In genomic region chr22:33272180-33272579, GRCh38 we compare ENCODE assay signal across 12 cellular contexts.
DNase-seq lines count a peak whose midpoint lies in the region; ATAC-seq, FAIRE-seq and TF ChIP-seq lines count a peak whose summit lies in the region.
"Had no signal": no experiment of that assay in that cellular context is flagged by ENCODE, and none has a peak within 500 bp of the region (broad histone marks: within the 10 kb centered on the region; RNA-seq: fewer than 3 reads in every experiment).

No MANE protein-coding gene starts in this region.

- POLR2A ChIA-PET in GM12878 (lab: Charles Lee): interaction anchor here (1.2 to 4.0 kb wide), 4 partner anchors 24 to 68 kb away, joined by 3 to 11 read pairs (median 6); no protein-coding TSS in a partner anchor

- no peak for DNase-seq in GM12891 (ENCODE audit: insufficient read length, low spot score)
- no peak for DNase-seq in GM12878 (ENCODE audit: low read depth, low spot score)
- DNase-seq in NCI-H2227 treated with DMSO at 0.1 percent for 48 hours (lab: John Stamatoyannopoulos, UW): no peak
- no peak for DNase-seq in upper lobe of left lung
- DNase-seq: AML-193; GF-D8; left lung; stimulated activated CD4-positive, alpha-beta T cell treated with anti-CD3 and anti-CD28 coated beads, Interleukin-2, amount 100 ng/mL, for 24 hours had no signal

- H3K4me3 ChIP-seq in GM12878: peak overlapping the region; percentile 3; the same call in 1 of the 2 replicates
- no peak overlapping the region for H3K4me3 ChIP-seq in upper lobe of left lung
- H3K4me3 ChIP-seq: left lung had no signal

- peak overlapping the region; percentile 51; the same call in 1 of the 2 replicates for H3K9ac ChIP-seq in GM12878 (ENCODE audit: control insufficient read depth, insufficient read depth, low read length)

- CTCF ChIA-PET in GM12878 (lab: Yijun Ruan, JAX): interaction anchor here (0.6 to 10.6 kb wide), 16 partner anchors 18 to 839 kb away, joined by 3 to 157 read pairs (median 16); no protein-coding TSS in a partner anchor

- H3K27me3 ChIP-seq in GM12878 (replicated peaks in 1 of 2; ENCODE audit: control insufficient read depth in 2 of 2, insufficient read depth in 2 of 2, low read length in 1 of 2): no peaks in the 10 kb centered on the region
- no peaks in the 10 kb centered on the region for H3K27me3 ChIP-seq in upper lobe of left lung
- H3K27me3 ChIP-seq: left lung had no signal

- no peaks in the 10 kb centered on the region for H3K79me2 ChIP-seq in GM12878 (ENCODE audit: control insufficient read depth, insufficient read depth, low read length)

- no peak for TF ChIP-seq RAD21 in GM12878 (IDR thresholded peaks at IDR 0.05; ENCODE audit: insufficient read depth, low read depth, low read length)

- 36% methylated on average over 2 of the region's 2 CpGs for WGBS in GM12878 (ENCODE audit: insufficient coverage, insufficient replicate concordance, low lambda C conversion rate, missing lambda C conversion rate)
- WGBS in upper lobe of left lung, 2 donors: 73 to 78% methylated on average over 2 of the region's 2 CpGs

- SMC1A ChIA-PET in GM12878 (lab: Charles Lee; ENCODE audit: uncharacterized antibody, unreplicated experiment): interaction anchor here (0.7 to 10.9 kb wide), 19 partner anchors 17 to 297 kb away, joined by 3 to 156 read pairs (median 6); no protein-coding TSS in a partner anchor

- in situ Hi-C loops in GM12878 (cut with MboI): no loop called here

- FAIRE-seq in GM12891 (lab: Jason Lieb, UNC): peak; percentile 52
- FAIRE-seq in GM12878 (lab: Jason Lieb, UNC): no peak

- H3K4me1 ChIP-seq in GM12878 (ENCODE audit: control insufficient read depth, insufficient read depth, low read length) (peaks cover 56% of the 10 kb centered on the region), upper lobe of left lung (no peaks in the 10 kb centered on the region)
- H3K4me1 ChIP-seq: left lung had no signal

- intact Hi-C loops in GM12878 (cut with micrococcal nuclease; ENCODE audit: unreplicated experiment): loop anchor here (1.0 kb wide), 2 partner anchors 25 to 27 kb away; no protein-coding TSS in a partner anchor

- H3K27ac ChIP-seq in GM12878 (ENCODE audit: control insufficient read depth, insufficient read depth): peak overlapping the region; percentile 88
- H3K27ac ChIP-seq in upper lobe of left lung: no peak overlapping the region
- H3K27ac ChIP-seq: left lung had no signal

- TF ChIP-seq POLR2A in GM12891 (IDR thresholded peaks at IDR 0.05; ENCODE audit: low read depth, low read length): no peak
- TF ChIP-seq POLR2A in GM12878 (IDR thresholded peaks at IDR 0.05; ENCODE audit: low read depth, low read length): no peak
- no peak for TF ChIP-seq POLR2A in upper lobe of left lung (IDR thresholded peaks at IDR 0.05)

- H4K20me1 ChIP-seq in GM12878 (ENCODE audit: control insufficient read depth, insufficient read depth): no peaks in the 10 kb centered on the region

- H3K36me3 ChIP-seq in GM12878 (ENCODE audit: control insufficient read depth in 2 of 2, insufficient read depth in 2 of 2, low read length in 1 of 2): no peaks in the 10 kb centered on the region
- H3K36me3 ChIP-seq in upper lobe of left lung: peaks cover 0 to 5% (median 2%) of the 10 kb centered on the region in 4 donors

- peak overlapping the region; percentile 80 for H3K4me2 ChIP-seq in GM12878 (ENCODE audit: control insufficient read depth, insufficient read depth)

- ATAC-seq in GM21526 (IDR thresholded peaks at IDR 0.05; ENCODE audit: low FRiP score, unreplicated experiment) (peak; percentile 8), HG03159 (IDR thresholded peaks at IDR 0.05; ENCODE audit: unreplicated experiment) (peak; percentile 39), GM12878 (peak; percentile 71), SK-N-SH treated with all-trans-retinoic acid at 6 μM for 48 hours (no peak), upper lobe of left lung (ENCODE audit: low FRiP score in 2 of 2) (no peak), HG03457 (IDR thresholded peaks at IDR 0.05; ENCODE audit: unreplicated experiment) (no peak)

- H2AFZ ChIP-seq in GM12878 (ENCODE audit: control insufficient read depth, low read depth, low read length): no peak overlapping the region

- RAD21 ChIA-PET in GM12878 (lab: Charles Lee; ENCODE audit: unreplicated experiment): interaction anchor here (0.8 to 9.6 kb wide), 17 partner anchors 18 to 649 kb away, joined by 3 to 167 read pairs (median 6); partner anchors contain the start of gene LARGE1

- H3K9me3 ChIP-seq in GM12878 (replicated peaks; ENCODE audit: control insufficient read depth, insufficient read depth, low read length): no peaks in the 10 kb centered on the region
- no peaks in the 10 kb centered on the region for H3K9me3 ChIP-seq in upper lobe of left lung
- H3K9me3 ChIP-seq: left lung had no signal

- TF ChIP-seq CTCF in GM12878 (IDR thresholded peaks at IDR 0.05 in 2 of 3, conservative IDR thresholded peaks at IDR 0.05 in 1 of 3; ENCODE audit: control insufficient read depth in 2 of 3, extremely low read depth in 1 of 3, insufficient read depth in 1 of 3, low read depth in 3 of 3, low read length in 3 of 3): no peak
- TF ChIP-seq CTCF in upper lobe of left lung (IDR thresholded peaks at IDR 0.05): no peak

- no TSS peak for BruUV-seq in GM12878 (replicated peaks; lab: Mats Ljungman, UMichigan)

- no peak; a peak in 1 of 4 replicates for TF ChIP-seq EP300 in GM12878 (IDR thresholded peaks at IDR 0.05; ENCODE audit: borderline replicate concordance in 1 of 2, control insufficient read depth in 1 of 2, low read depth in 2 of 2, low read length in 2 of 2)
- no peak for TF ChIP-seq EP300 in upper lobe of left lung (IDR thresholded peaks at IDR 0.05)

TF ChIP-seq in GM12891, 5 proteins besides CTCF, POLR2A, EP300 and RAD21:
- TF ChIP-seq PAX5 (IDR thresholded peaks at IDR 0.05; ENCODE audit: insufficient read depth, low read length, severe bottlenecking) (no peak), TAF1 (IDR thresholded peaks at IDR 0.05; ENCODE audit: low read depth, low read length) (no peak), POU2F2 (IDR thresholded peaks at IDR 0.05; ENCODE audit: low read depth, low read length) (no peak), POLR2AphosphoS5 (IDR thresholded peaks at IDR 0.05; ENCODE audit: low read depth, low read length) (no peak), SPI1 (IDR thresholded peaks at IDR 0.05; ENCODE audit: low read depth, low read length) (no peak)

TF ChIP-seq in GM12878, 131 proteins besides CTCF, POLR2A, EP300 and RAD21 (continues in another document):
- no peak for TF ChIP-seq CHD1 (IDR thresholded peaks at IDR 0.05; ENCODE audit: low read depth, low read length)
- no peak for TF ChIP-seq RELB (IDR thresholded peaks at IDR 0.05; ENCODE audit: low read depth)
- no peak for TF ChIP-seq ATF7 (IDR thresholded peaks at IDR 0.05; ENCODE audit: low read depth)
- no peak for TF ChIP-seq IRF5 (IDR thresholded peaks at IDR 0.05; ENCODE audit: borderline replicate concordance)

TF ChIP-seq in SK-N-SH treated with all-trans-retinoic acid at 6 μM for 48 hours, 23 proteins besides CTCF, POLR2A, EP300 and RAD21 (continues in another document):
- TF ChIP-seq ZFP30 (CRISPR knock-in tag; IDR thresholded peaks at IDR 0.05): no peak
- no peak for TF ChIP-seq ESRRG (CRISPR knock-in tag; IDR thresholded peaks at IDR 0.05)
- TF ChIP-seq ZC3H10 (CRISPR knock-in tag; IDR thresholded peaks at IDR 0.05): no peak
- no peak for TF ChIP-seq CSDC2 (CRISPR knock-in tag; IDR thresholded peaks at IDR 0.05)
- TF ChIP-seq BACH2 (CRISPR knock-in tag; IDR thresholded peaks at IDR 0.05; ENCODE audit: borderline replicate concordance): no peak
- no peak for TF ChIP-seq ZNF565 (CRISPR knock-in tag; conservative IDR thresholded peaks at IDR 0.05; ENCODE audit: low read depth)
- TF ChIP-seq PATZ1 (CRISPR knock-in tag; IDR thresholded peaks at IDR 0.05; ENCODE audit: borderline replicate concordance): no peak
- TF ChIP-seq TOX (CRISPR knock-in tag; IDR thresholded peaks at IDR 0.05; ENCODE audit: borderline replicate concordance): no peak
- no peak for TF ChIP-seq PPARA (CRISPR knock-in tag; IDR thresholded peaks at IDR 0.05; ENCODE audit: borderline replicate concordance)
- no peak for TF ChIP-seq RARB (CRISPR knock-in tag; IDR thresholded peaks at IDR 0.05)
- TF ChIP-seq CSRNP3 (CRISPR knock-in tag; IDR thresholded peaks at IDR 0.05): no peak

Comparison
In these comparisons a context has a peak if more than half of its experiments do, and no peak if none do; other contexts are left out.
1. ATAC-seq: peak in GM21526 (single experiment), HG03159 (single experiment) and GM12878 (single experiment); none in SK-N-SH treated with all-trans-retinoic acid at 6 μM for 48 hours (single experiment), upper lobe of left lung (0 of 2) and HG03457 (single experiment).